29 cellular contexts compared by ENCODE assay signal in the genomic region with DNA sequence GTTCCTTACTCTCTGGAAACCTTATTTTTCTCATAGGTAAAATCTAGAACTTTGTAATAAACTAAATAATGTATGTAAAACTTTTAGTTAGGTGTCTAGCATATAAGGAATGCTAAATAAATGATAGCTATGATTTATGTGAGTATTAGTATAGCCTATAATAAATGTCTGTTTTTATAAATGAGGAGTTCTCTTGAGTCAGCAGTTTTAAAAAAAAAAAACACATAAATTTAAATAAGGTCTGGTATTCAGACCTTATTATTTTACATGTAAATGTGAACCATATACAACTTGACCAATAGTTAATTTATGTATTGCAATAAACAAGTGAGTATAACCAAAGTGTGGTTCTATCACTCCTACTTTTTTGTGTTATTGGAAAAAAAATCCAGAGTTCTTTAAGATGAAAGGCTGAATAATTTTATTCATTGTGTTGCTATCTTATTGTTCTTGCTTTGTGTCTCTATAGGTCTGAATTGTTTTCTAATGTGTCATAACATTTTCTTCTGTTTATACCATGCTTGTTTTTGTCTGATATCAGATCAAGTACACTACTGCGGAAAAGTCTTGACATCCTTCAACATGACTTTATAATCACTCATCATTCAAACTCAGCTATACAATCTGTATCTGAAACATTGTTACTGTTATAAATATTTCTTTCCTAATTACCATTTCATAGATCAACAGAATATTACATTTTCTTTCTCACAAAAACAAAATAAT.
"Had no signal": no experiment of that assay in that cellular context is flagged by ENCODE, and none has a peak within 500 bp of the region (broad histone marks: within the 10 kb centered on the region; RNA-seq: fewer than 3 reads in every experiment).

No MANE protein-coding gene starts in this region.

- H3K9me3 ChIP-seq: SJSA1, SK-N-SH had no signal

- H3K27me3 ChIP-seq: ascending aorta, SJSA1 had no signal

- H3K4me1 ChIP-seq: ascending aorta, SJSA1 had no signal

- ATAC-seq: activated CD8-positive, alpha-beta T cell treated with anti-CD3 and anti-CD28 coated beads for 36 hours; Panc1 had no signal

- H3K36me3 ChIP-seq: ascending aorta, SJSA1 had no signal

- H3K4me3 Mint-ChIP-seq: activated CD4-positive, alpha-beta T cell treated with anti-CD3 and anti-CD28 coated beads, Interleukin-2, amount 10 ng/mL, durations not matched to agents 24 days and 14 days; activated CD8-positive, alpha-beta T cell treated with anti-CD3 and anti-CD28 coated beads for 36 hours; activated naive CD4-positive, alpha-beta T cell treated with anti-CD3 and anti-CD28 coated beads, Interleukin-2, amount 50 U/mL, for 24 hours; activated naive CD8-positive, alpha-beta T cell treated with anti-CD3 and anti-CD28 coated beads, Interleukin-2, amount 10 ng/mL, durations not matched to agents 7 days and 5 days; activated T-cell treated with anti-CD3 and anti-CD28 coated beads, Interleukin-2, amount 50 U/mL, for 24 hours; brain; T-helper 1 cell treated with Interleukin-12 subunit alpha and Interleukin-12 subunit beta and Interleukin-4 antibody, amounts not matched to agents 30 μg/mL and 1 μg/mL, for 36 hours; T-helper 2 cell treated with Interferon-gamma antibody and Interleukin-4, amounts not matched to agents 5 μg/mL and 100 μg/mL, for 36 hours had no signal

- H3K9me3 Mint-ChIP-seq: activated CD4-positive, alpha-beta T cell treated with anti-CD3 and anti-CD28 coated beads, Interleukin-2, amount 10 ng/mL, durations not matched to agents 24 days and 14 days; activated naive CD4-positive, alpha-beta T cell treated with anti-CD3 and anti-CD28 coated beads, Interleukin-2, amount 50 U/mL, for 24 hours; activated T-helper 2 cell treated with anti-CD3 and anti-CD28 coated beads, Interferon-gamma antibody, Interleukin-2, Interleukin-4, amounts not matched to agents 10 μg/mL and 5 μg/mL and 100 μg/mL, durations not matched to agents 14 hours and 24 hours and 36 hours; T-helper 1 cell treated with Interleukin-12 subunit alpha and Interleukin-12 subunit beta and Interleukin-4 antibody, amounts not matched to agents 30 μg/mL and 1 μg/mL, for 36 hours; T-helper 2 cell treated with Interferon-gamma antibody and Interleukin-4, amounts not matched to agents 5 μg/mL and 100 μg/mL, for 36 hours had no signal

- H3K9ac ChIP-seq: SK-N-SH had no signal

- H3K27ac Mint-ChIP-seq: activated CD4-positive, alpha-beta T cell treated with anti-CD3 and anti-CD28 coated beads, Interleukin-2, amount 10 ng/mL, durations not matched to agents 24 days and 14 days; activated CD8-positive, alpha-beta T cell treated with anti-CD3 and anti-CD28 coated beads for 36 hours; activated naive CD4-positive, alpha-beta T cell treated with anti-CD3 and anti-CD28 coated beads, Interleukin-2, amount 50 U/mL, for 24 hours; activated naive CD8-positive, alpha-beta T cell treated with anti-CD3 and anti-CD28 coated beads, Interleukin-2, amount 10 ng/mL, durations not matched to agents 7 days and 5 days; activated T-cell treated with anti-CD3 and anti-CD28 coated beads, Interleukin-2, amount 50 U/mL, for 24 hours; activated T-helper 2 cell treated with anti-CD3 and anti-CD28 coated beads, Interferon-gamma antibody, Interleukin-2, Interleukin-4, amounts not matched to agents 10 μg/mL and 5 μg/mL and 100 μg/mL, durations not matched to agents 14 hours and 24 hours and 36 hours; brain; T-helper 1 cell treated with Interleukin-12 subunit alpha and Interleukin-12 subunit beta and Interleukin-4 antibody, amounts not matched to agents 30 μg/mL and 1 μg/mL, for 36 hours; T-helper 2 cell treated with Interferon-gamma antibody and Interleukin-4, amounts not matched to agents 5 μg/mL and 100 μg/mL, for 36 hours had no signal

- H3K27me3 Mint-ChIP-seq: activated CD4-positive, alpha-beta T cell treated with anti-CD3 and anti-CD28 coated beads, Interleukin-2, amount 10 ng/mL, durations not matched to agents 24 days and 14 days; activated CD8-positive, alpha-beta T cell treated with anti-CD3 and anti-CD28 coated beads for 36 hours; activated naive CD4-positive, alpha-beta T cell treated with anti-CD3 and anti-CD28 coated beads, Interleukin-2, amount 50 U/mL, for 24 hours; activated naive CD8-positive, alpha-beta T cell treated with anti-CD3 and anti-CD28 coated beads, Interleukin-2, amount 10 ng/mL, durations not matched to agents 7 days and 5 days; activated T-cell treated with anti-CD3 and anti-CD28 coated beads, Interleukin-2, amount 50 U/mL, for 24 hours; brain had no signal

- H3K36me3 Mint-ChIP-seq: activated naive CD4-positive, alpha-beta T cell treated with anti-CD3 and anti-CD28 coated beads, Interleukin-2, amount 50 U/mL, for 24 hours; activated naive CD8-positive, alpha-beta T cell treated with anti-CD3 and anti-CD28 coated beads, Interleukin-2, amount 10 ng/mL, durations not matched to agents 7 days and 5 days; brain had no signal

- DNase-seq: activated CD4-positive, alpha-beta T cell treated with anti-CD3 and anti-CD28 coated beads, Interleukin-2, amount 10 ng/mL, durations not matched to agents 24 days and 14 days; activated CD4-positive, alpha-beta T cell treated with anti-CD3 and anti-CD28 coated beads, Interleukin-2, amount 50 U/mL, for 4 hours; activated CD8-positive, alpha-beta T cell treated with anti-CD3 and anti-CD28 coated beads for 36 hours; activated gamma-delta T cell; activated naive CD4-positive, alpha-beta T cell treated with Interleukin-2 at 50 U/mL for 16 hours; activated naive CD8-positive, alpha-beta T cell treated with anti-CD3 and anti-CD28 coated beads, Interleukin-2, amount 10 ng/mL, durations not matched to agents 7 days and 5 days; activated T-cell treated with anti-CD3 and anti-CD28 coated beads, Interleukin-2, amount 50 U/mL, for 24 hours; amygdala; central memory CD4-positive, alpha-beta T cell; KG1; MM.1S; MV-4-11; NCI-H1092; NCI-H1436 treated with DMSO at 0.1 percent for 48 hours; NCI-H1694 treated with DMSO at 0.1 percent for 48 hours; NCI-H2029; NCI-H345; NCI-H524 treated with DMSO at 0.1 percent for 48 hours; SHP77; SK-N-SH had no signal

- H3K4me2 ChIP-seq: SK-N-SH had no signal

- H3K4me3 ChIP-seq: ascending aorta, SJSA1 had no signal

- H3K4me1 Mint-ChIP-seq: activated CD4-positive, alpha-beta T cell treated with anti-CD3 and anti-CD28 coated beads, Interleukin-2, amount 10 ng/mL, durations not matched to agents 24 days and 14 days; activated naive CD4-positive, alpha-beta T cell treated with anti-CD3 and anti-CD28 coated beads, Interleukin-2, amount 50 U/mL, for 24 hours; activated naive CD8-positive, alpha-beta T cell treated with anti-CD3 and anti-CD28 coated beads, Interleukin-2, amount 10 ng/mL, durations not matched to agents 7 days and 5 days; brain had no signal

- H3K27ac ChIP-seq: ascending aorta, SJSA1 had no signal

- FAIRE-seq: TTC549 had no signal
